12 cellular contexts compared by ENCODE assay signal in genomic region chr6:75278474-75279077, GRCh38. TPM values are rescaled to one million over a fixed set of nuclear protein-coding genes. Genes with fewer than 3 reads are reported as not detected.
DNase-seq lines count a peak whose midpoint lies in the region; ATAC-seq, FAIRE-seq and TF ChIP-seq lines count a peak whose summit lies in the region.
"Had no signal": no experiment of that assay in that cellular context is flagged by ENCODE, and none has a peak within 500 bp of the region (broad histone marks: within the 10 kb centered on the region; RNA-seq: fewer than 3 reads in every experiment).

No MANE protein-coding gene starts in this region.

- WGBS in GM12878 (ENCODE audit: insufficient coverage, insufficient replicate concordance, low lambda C conversion rate, missing lambda C conversion rate): 72% methylated on average over 4 of the region's 4 CpGs

- no peak for TF ChIP-seq POLR2A in GM12878 (IDR thresholded peaks at IDR 0.05; ENCODE audit: low read depth, low read length)

- DNase-seq in NOMO-1 (lab: John Stamatoyannopoulos, UW; ENCODE audit: unreplicated experiment in 2 of 2) (peak; percentile 26 to 85), NOMO-1 treated with dmso at 0.1 percent for 144 hours (lab: John Stamatoyannopoulos, UW; ENCODE audit: unreplicated experiment) (no peak), GM12878 (ENCODE audit: low read depth, low spot score) (no peak), omental fat pad (ENCODE audit: low spot score) (no peak), neural progenitor cell (ENCODE audit: low spot score) (no peak), kidney glomerular epithelial cell (lab: John Stamatoyannopoulos, UW) (no peak)
- no peak for DNase-seq in stimulated activated CD4-positive, alpha-beta T cell treated with anti-CD3 and anti-CD28 coated beads, Interleukin-4, amount 100 ng/mL, for 4 hours
- DNase-seq: activated CD8-positive, alpha-beta memory T cell treated with anti-CD3 and anti-CD28 coated beads, Interleukin-2, amount 50 U/mL, for 4 hours; foreskin melanocyte; tibial artery had no signal

- H3K27me3 Mint-ChIP-seq in neural progenitor cell (ENCODE audit: insufficient read depth, low read depth): no peaks in the 10 kb centered on the region

- H3F3A ChIP-seq in Loucy (ENCODE audit: low read depth): no peaks in the 10 kb centered on the region
- H3F3A ChIP-seq in neural progenitor cell (ENCODE audit: low read depth): no peaks in the 10 kb centered on the region

- H3K27ac ChIP-seq in GM12878 (ENCODE audit: control insufficient read depth, insufficient read depth): 0 out of 2 replicates have a peak overlapping the region, but pooled peaks have one; percentile 13
- H3K27ac ChIP-seq in neural progenitor cell: no peak overlapping the region
- H3K27ac ChIP-seq: tibial artery had no signal

- no peak overlapping the region for H2AFZ ChIP-seq in Loucy (ENCODE audit: low read length)
- H2AFZ ChIP-seq in GM12878 (ENCODE audit: control insufficient read depth, low read depth, low read length): no peak overlapping the region
- H2AFZ ChIP-seq in neural progenitor cell (replicated peaks): no peak overlapping the region

- in situ Hi-C loops in GM12878 (cut with MboI): no loop called here

- H3K79me2 ChIP-seq in Loucy (ENCODE audit: insufficient read depth, low read length) (peaks cover 97% of the 10 kb centered on the region), GM12878 (ENCODE audit: control insufficient read depth, insufficient read depth, low read length) (peaks cover 98% of the 10 kb centered on the region), neural progenitor cell (ENCODE audit: low read depth) (peaks cover 100% of the 10 kb centered on the region)

- H3K36me3 ChIP-seq in Loucy (ENCODE audit: insufficient read depth, low read length) (no peaks in the 10 kb centered on the region), GM12878 (ENCODE audit: control insufficient read depth in 2 of 2, insufficient read depth in 2 of 2, low read length in 1 of 2) (peaks cover 0 to 2% of the 10 kb centered on the region in 2 experiments; a peak in 1 of 4 replicates), neural progenitor cell (no peaks in the 10 kb centered on the region)
- H3K36me3 ChIP-seq: tibial artery had no signal

- peaks cover 15% of the 10 kb centered on the region for H3K36me3 Mint-ChIP-seq in neural progenitor cell

- ATAC-seq in GM12878 (peak; percentile 37), omental fat pad (ENCODE audit: low FRiP score) (peak; percentile 15)

- H3K9me2 ChIP-seq in Loucy (replicated peaks; ENCODE audit: low read depth, low read length): no peaks in the 10 kb centered on the region

- H3K27ac Mint-ChIP-seq in neural progenitor cell: no peak overlapping the region

- SMC1A ChIA-PET in GM12878 (lab: Charles Lee; ENCODE audit: uncharacterized antibody, unreplicated experiment): interaction anchor here (0.7 to 12.7 kb wide), 14 partner anchors 8 to 245 kb away, joined by 3 to 196 read pairs (median 4); partner anchors contain the start of genes COX7A2 and FILIP1

- TF ChIP-seq CTCF in Loucy (conservative IDR thresholded peaks at IDR 0.05; ENCODE audit: low read length) (no peak), GM12878 (IDR thresholded peaks at IDR 0.05 in 2 of 3, conservative IDR thresholded peaks at IDR 0.05 in 1 of 3; ENCODE audit: control insufficient read depth in 2 of 3, extremely low read depth in 1 of 3, insufficient read depth in 1 of 3, low read depth in 3 of 3, low read length in 3 of 3) (no peak), omental fat pad (IDR thresholded peaks at IDR 0.05) (no peak), neural progenitor cell (IDR thresholded peaks at IDR 0.05) (no peak)

- peak overlapping the region; percentile 74 for H3K4me2 ChIP-seq in Loucy (ENCODE audit: low read depth, low read length, poor library complexity, severe bottlenecking)
- H3K4me2 ChIP-seq in GM12878 (ENCODE audit: control insufficient read depth, insufficient read depth): peak overlapping the region; percentile 11
- H3K4me2 ChIP-seq in neural progenitor cell: no peak overlapping the region

- H3K27me3 ChIP-seq in Loucy (ENCODE audit: insufficient read depth, low read length, poor library complexity, severe bottlenecking) (no peaks in the 10 kb centered on the region), GM12878 (replicated peaks in 1 of 2; ENCODE audit: control insufficient read depth in 2 of 2, insufficient read depth in 2 of 2, low read length in 1 of 2) (no peaks in the 10 kb centered on the region), neural progenitor cell (no peaks in the 10 kb centered on the region)
- H3K27me3 ChIP-seq: tibial artery had no signal

- H3K9me3 ChIP-seq in Loucy (ENCODE audit: insufficient read depth, low read depth, low read length): no peaks in the 10 kb centered on the region
- peaks cover 8% of the 10 kb centered on the region; the same call in 2 of the 3 replicates for H3K9me3 ChIP-seq in GM12878 (replicated peaks; ENCODE audit: control insufficient read depth, insufficient read depth, low read length)
- no peaks in the 10 kb centered on the region for H3K9me3 ChIP-seq in neural progenitor cell (ENCODE audit: low read depth)
- H3K9me3 ChIP-seq: tibial artery had no signal

- TF ChIP-seq EP300 in GM12878 (IDR thresholded peaks at IDR 0.05; ENCODE audit: borderline replicate concordance in 1 of 2, control insufficient read depth in 1 of 2, low read depth in 2 of 2, low read length in 2 of 2): no peak

- BruUV-seq in GM12878 (replicated peaks; lab: Mats Ljungman, UMichigan): no TSS peak

- RAD21 ChIA-PET in GM12878 (lab: Charles Lee; ENCODE audit: unreplicated experiment): interaction anchor here (1.0 to 9.2 kb wide), 4 partner anchors 9 to 833 kb away, joined by 3 to 142 read pairs (median 6); partner anchors contain the start of gene FILIP1

- H3K9me3 Mint-ChIP-seq in neural progenitor cell: no peaks in the 10 kb centered on the region

- CTCF ChIA-PET in GM12878 (lab: Yijun Ruan, JAX): interaction anchor here (1.0 to 9.1 kb wide), 5 partner anchors 9 to 198 kb away, joined by 3 to 163 read pairs (median 5); no protein-coding TSS in a partner anchor

- intact Hi-C loops in GM12878 (cut with micrococcal nuclease; ENCODE audit: unreplicated experiment): no loop called here

- H3K4me3 ChIP-seq in Loucy (ENCODE audit: low read length, poor library complexity, severe bottlenecking) (peak overlapping the region; percentile 92), GM12878 (0 out of 2 replicates have a peak overlapping the region, but pooled peaks have one; percentile 25), neural progenitor cell (no peak overlapping the region)
- H3K4me3 ChIP-seq: tibial artery had no signal

- TF ChIP-seq RAD21 in GM12878 (IDR thresholded peaks at IDR 0.05; ENCODE audit: insufficient read depth, low read depth, low read length): no peak

- POLR2A ChIA-PET in GM12878 (lab: Charles Lee): interaction anchor here (0.6 to 2.7 kb wide), 3 partner anchors 8 to 217 kb away, joined by 3 to 10 read pairs (median 9); no protein-coding TSS in a partner anchor

- no peak for FAIRE-seq in GM12878 (lab: Jason Lieb, UNC)
- FAIRE-seq: A204.1 had no signal

- no peak overlapping the region for H3K4me3 Mint-ChIP-seq in neural progenitor cell

- H3K9ac ChIP-seq in Loucy (ENCODE audit: low read depth, low read length, poor library complexity, severe bottlenecking) (peak overlapping the region; percentile 87), GM12878 (ENCODE audit: control insufficient read depth, insufficient read depth, low read length) (no peak overlapping the region), neural progenitor cell (no peak overlapping the region)

- H3K4me1 ChIP-seq in Loucy (ENCODE audit: insufficient read depth, low read length, poor library complexity, severe bottlenecking) (peaks cover 59% of the 10 kb centered on the region), GM12878 (ENCODE audit: control insufficient read depth, insufficient read depth, low read length) (no peaks in the 10 kb centered on the region), neural progenitor cell (peaks cover 47% of the 10 kb centered on the region)

- H3K4me1 Mint-ChIP-seq in neural progenitor cell: peaks cover 11% of the 10 kb centered on the region

- peaks cover 75% of the 10 kb centered on the region for H4K20me1 ChIP-seq in Loucy (ENCODE audit: insufficient read depth, low read length, poor library complexity, severe bottlenecking)
- no peaks in the 10 kb centered on the region for H4K20me1 ChIP-seq in GM12878 (ENCODE audit: control insufficient read depth, insufficient read depth)
- peaks cover 20% of the 10 kb centered on the region for H4K20me1 ChIP-seq in neural progenitor cell (ENCODE audit: low read depth)

RNA-seq across cellular contexts. Expression of gene TMEM30A, which starts 6.0 kb away (rescaled TPM):
- 169 and 195 TPM in 2 replicates for total RNA-seq in GM12878 (2013; cell fraction: nucleolus; rRNA removed)
- 39.0 and 48.1 TPM in 2 replicates for total RNA-seq in GM12878 (2014; rRNA removed)
- 47.6 and 48.1 TPM in 2 replicates for total RNA-seq in GM12878 (2014; rRNA removed; fragmentation: Illumina TruSeq; extraction: Trizol)
- total RNA-seq in GM12878 (2021): 58.0 and 62.8 TPM in 2 replicates
- 23.3 TPM for polyA plus RNA-seq in GM12878 (2011; ENCODE audit: low read depth)
- polyA plus RNA-seq in GM12878 (2011; rRNA removed): 43.9 and 69.5 TPM in 2 replicates
- polyA plus RNA-seq in GM12878 (2011; cell fraction: cytosol; rRNA removed): 12.7 and 18.6 TPM in 2 replicates
- 22.6 and 29.9 TPM in 2 replicates for polyA plus RNA-seq in GM12878 (2011; cell fraction: nucleus; rRNA removed)
- polyA plus RNA-seq in GM12878 (2012): 43.0 and 53.2 TPM in 2 replicates
- polyA plus RNA-seq in GM12878 (2014; fragmentation: Illumina TruSeq; extraction: Trizol): 42.6 and 55.6 TPM in 2 replicates
- polyA plus RNA-seq in GM12878 (2014; fragmentation: Nextera tagmentation; extraction: Ambion mirVana): 10 to 100 TPM; 11.9 to 23.1 TPM
- polyA plus RNA-seq in GM12878 (2014; rRNA removed): 24.3 and 28.3 TPM in 2 replicates
- polyA plus RNA-seq in GM12878 (2016; fragmentation: Nextera tagmentation; extraction: Ambion mirVana): 10 to 100 TPM; 54.4 to 61.6 TPM
- 24.1 and 62.2 TPM in 2 replicates for polyA minus RNA-seq in GM12878 (2011; rRNA and poly(A)+ RNA removed)
- polyA minus RNA-seq in GM12878 (2011; cell fraction: cytosol; rRNA and poly(A)+ RNA removed): 12.4 and 20.5 TPM in 2 replicates
- 16.3 and 21.0 TPM in 2 replicates for polyA minus RNA-seq in GM12878 (2011; cell fraction: nucleus; rRNA and poly(A)+ RNA removed)
- total RNA-seq in omental fat pad: 10 to 100 TPM; 45.2 to 84.3 (median 58.4) TPM
- total RNA-seq in neural progenitor cell (ENCODE audit: low replicate concordance): 61.2 and 86.0 TPM in 2 replicates

RNA-seq across cellular contexts. Expression of gene COX7A2, which starts 35.0 kb away (rescaled TPM):
- total RNA-seq in GM12878 (2013; cell fraction: nucleolus; rRNA removed): 16.2 and 17.4 TPM in 2 replicates
- 199 and 239 TPM in 2 replicates for total RNA-seq in GM12878 (2014; rRNA removed)
- total RNA-seq in GM12878 (2014; rRNA removed; fragmentation: Illumina TruSeq; extraction: Trizol): 417 and 432 TPM in 2 replicates
- 384 and 403 TPM in 2 replicates for total RNA-seq in GM12878 (2021)
- polyA plus RNA-seq in GM12878 (2011; ENCODE audit: low read depth): 436 TPM
- 552 and 633 TPM in 2 replicates for polyA plus RNA-seq in GM12878 (2011; rRNA removed)
- polyA plus RNA-seq in GM12878 (2011; cell fraction: cytosol; rRNA removed): 192 and 230 TPM in 2 replicates
- 111 and 240 TPM in 2 replicates for polyA plus RNA-seq in GM12878 (2011; cell fraction: nucleus; rRNA removed)
- polyA plus RNA-seq in GM12878 (2012): 254 and 400 TPM in 2 replicates
- polyA plus RNA-seq in GM12878 (2014; fragmentation: Illumina TruSeq; extraction: Trizol): 520 and 635 TPM in 2 replicates
- 1,000 to 10,000 TPM; 1,615 to 1,834 TPM for polyA plus RNA-seq in GM12878 (2014; fragmentation: Nextera tagmentation; extraction: Ambion mirVana)
- polyA plus RNA-seq in GM12878 (2014; rRNA removed): 238 and 276 TPM in 2 replicates
- 1,000 to 10,000 TPM in 1 of 2 experiments, 100 to 1,000 TPM in 1; 984 to 1,077 TPM for polyA plus RNA-seq in GM12878 (2016; fragmentation: Nextera tagmentation; extraction: Ambion mirVana)
- polyA minus RNA-seq in GM12878 (2011; rRNA and poly(A)+ RNA removed): 38.3 and 42.0 TPM in 2 replicates
- 19.9 and 26.2 TPM in 2 replicates for polyA minus RNA-seq in GM12878 (2011; cell fraction: cytosol; rRNA and poly(A)+ RNA removed)
- polyA minus RNA-seq in GM12878 (2011; cell fraction: nucleus; rRNA and poly(A)+ RNA removed): 15.3 and 17.0 TPM in 2 replicates
- total RNA-seq in omental fat pad: 100 to 1,000 TPM; 171 to 310 (median 221) TPM
- total RNA-seq in neural progenitor cell (ENCODE audit: low replicate concordance): 146 and 330 TPM in 2 replicates

Comparison
In these comparisons a context has a peak if more than half of its experiments do, and no peak if none do; other contexts are left out.
1. DNase-seq: peak in NOMO-1 (2 of 2); none in NOMO-1 treated with dmso at 0.1 percent for 144 hours (single experiment), GM12878 (single experiment), omental fat pad (single experiment), stimulated activated CD4-positive, alpha-beta T cell treated with anti-CD3 and anti-CD28 coated beads, Interleukin-4, amount 100 ng/mL, for 4 hours (0 of 2), neural progenitor cell (single experiment) and kidney glomerular epithelial cell (single experiment).